14 cellular contexts compared by ENCODE assay signal in genomic region chr12:76921891-76922664, GRCh38.
"Had no signal": no experiment of that assay in that cellular context is flagged by ENCODE, and none has a peak within 500 bp of the region (broad histone marks: within the 10 kb centered on the region; RNA-seq: fewer than 3 reads in every experiment).

No MANE protein-coding gene starts in this region.

- H3K4me3 ChIP-seq: cardiac muscle cell, psoas muscle, sigmoid colon, SJCRH30 had no signal

- H3K4me1 ChIP-seq: psoas muscle, sigmoid colon, SJCRH30 had no signal

- H3K9me3 ChIP-seq: psoas muscle, sigmoid colon, SJCRH30 had no signal

- H3K27ac ChIP-seq: cardiac muscle cell, psoas muscle, SJCRH30 had no signal

- H3K36me3 ChIP-seq: cardiac muscle cell, sigmoid colon, SJCRH30 had no signal

- ATAC-seq: natural killer cell treated with Interleukin-12 subunit alpha and Interleukin-12 subunit beta and Interleukin-15 and Interleukin-18, amount 100 ng/mL, for 72 hours; psoas muscle; stimulated activated naive CD8-positive, alpha-beta T cell treated with anti-CD3 and anti-CD28 coated beads, Interleukin-15, Interleukin-2, amounts not matched to agents 100 U/mL and 50 U/mL, for 24 hours had no signal

- H3K27me3 ChIP-seq: cardiac muscle cell, sigmoid colon, SJCRH30 had no signal

- DNase-seq: activated CD4-positive, alpha-beta T cell treated with anti-CD3 and anti-CD28 coated beads, Interleukin-2, amount 50 U/mL, for 4 hours; activated CD4-positive, CD25-positive, alpha-beta regulatory T cell treated with anti-CD3 and anti-CD28 coated beads, Interleukin-2, amount 50 U/mL, for 72 hours; activated effector memory CD4-positive, alpha-beta T cell treated with anti-CD3 and anti-CD28 coated beads, Interleukin-2, amount 50 U/mL, for 16 hours; activated T-cell treated with anti-CD3 and anti-CD28 coated beads, Interleukin-2, amount 50 U/mL, for 24 hours; hypothalamus; mammary epithelial cell; psoas muscle; sigmoid colon; SJCRH30; stimulated activated CD4-positive, alpha-beta T cell treated with anti-CD3 and anti-CD28 coated beads, Interleukin-2, amount 100 ng/mL, for 48 hours; stimulated activated CD8-positive, alpha-beta memory T cell treated with anti-CD3 and anti-CD28 coated beads, Interleukin-4, amount 100 ng/mL, for 48 hours; stimulated activated naive CD8-positive, alpha-beta T cell treated with anti-CD3 and anti-CD28 coated beads, Interleukin-15, Interleukin-2, amounts not matched to agents 100 U/mL and 50 U/mL, for 24 hours had no signal
